ENCODE assay signal across 1 cellular context in genomic region chr19:9727644-9728043, GRCh38.
A peak's percentile ranks its signal among the peaks of the same experiment; 100 is the strongest.
TF ChIP-seq lines count a peak whose summit lies in the region.

No MANE protein-coding gene starts in this region.

TF ChIP-seq in K562, 482 proteins besides CTCF, POLR2A, EP300 and RAD21:
- TF ChIP-seq ESRRB (CRISPR knock-in tag; IDR thresholded peaks at IDR 0.05; ENCODE audit: borderline replicate concordance) (no peak), EP400 (IDR thresholded peaks at IDR 0.05) (no peak), FOXK1 (CRISPR knock-in tag; IDR thresholded peaks at IDR 0.05; ENCODE audit: borderline replicate concordance) (no peak), ARID4B (CRISPR knock-in tag; IDR thresholded peaks at IDR 0.05) (no peak), CBFA2T2 (conservative IDR thresholded peaks at IDR 0.05) (0 out of 2 replicates have a peak, but pooled peaks have one; percentile 17), ARID1B (IDR thresholded peaks at IDR 0.05) (peak; percentile 31; the same call in 1 of the 2 replicates), HNRNPUL1 (IDR thresholded peaks at IDR 0.05; ENCODE audit: low read length) (no peak), ARNT (IDR thresholded peaks at IDR 0.05) (no peak), BACH1 (tag; IDR thresholded peaks at IDR 0.05) (no peak), NFIC (IDR thresholded peaks at IDR 0.05) (peak; percentile 63), ZNF592 (IDR thresholded peaks at IDR 0.05) (no peak), ZFX (CRISPR knock-in tag; IDR thresholded peaks at IDR 0.05) (no peak), ZNF133 (CRISPR knock-in tag; IDR thresholded peaks at IDR 0.05) (no peak), CREM (IDR thresholded peaks at IDR 0.05; ENCODE audit: low read depth) (no peak), LEF1 (IDR thresholded peaks at IDR 0.05) (no peak), ETS2 (tag; IDR thresholded peaks at IDR 0.05; ENCODE audit: borderline replicate concordance, poor library complexity, severe bottlenecking) (no peak), SIN3B (IDR thresholded peaks at IDR 0.05; ENCODE audit: low read depth) (no peak), ETV1 (tag; conservative IDR thresholded peaks at IDR 0.05; ENCODE audit: low read depth) (no peak), SOX6 (IDR thresholded peaks at IDR 0.05) (peak; percentile 71), SRSF9 (IDR thresholded peaks at IDR 0.05; ENCODE audit: borderline replicate concordance, low read depth, low read length) (no peak), PHB (CRISPR knock-in tag; IDR thresholded peaks at IDR 0.05) (no peak), RNF219 (CRISPR knock-in tag; IDR thresholded peaks at IDR 0.05) (no peak), CBFA2T3 (IDR thresholded peaks at IDR 0.05) (peak; percentile 59), HMBOX1 (IDR thresholded peaks at IDR 0.05) (peak; percentile 96), NR2F6 (CRISPR knock-in tag; IDR thresholded peaks at IDR 0.05) (no peak), YY1 (IDR thresholded peaks at IDR 0.05; ENCODE audit: borderline replicate concordance in 1 of 3, control insufficient read depth in 1 of 3, extremely low read depth in 1 of 3, insufficient read depth in 3 of 3, insufficient read length in 1 of 3, insufficient replicate concordance in 2 of 3, low read depth in 1 of 3, low read length in 2 of 3) (peak in 1 of 3 experiments; percentile 14), MECOM (CRISPR knock-in tag; IDR thresholded peaks at IDR 0.05) (no peak), ELF1 (tag; IDR thresholded peaks at IDR 0.05) (no peak), ZBTB7A (IDR thresholded peaks at IDR 0.05; ENCODE audit: borderline replicate concordance, control insufficient read depth, low read depth, low read length) (no peak)
